In the genomic region with DNA sequence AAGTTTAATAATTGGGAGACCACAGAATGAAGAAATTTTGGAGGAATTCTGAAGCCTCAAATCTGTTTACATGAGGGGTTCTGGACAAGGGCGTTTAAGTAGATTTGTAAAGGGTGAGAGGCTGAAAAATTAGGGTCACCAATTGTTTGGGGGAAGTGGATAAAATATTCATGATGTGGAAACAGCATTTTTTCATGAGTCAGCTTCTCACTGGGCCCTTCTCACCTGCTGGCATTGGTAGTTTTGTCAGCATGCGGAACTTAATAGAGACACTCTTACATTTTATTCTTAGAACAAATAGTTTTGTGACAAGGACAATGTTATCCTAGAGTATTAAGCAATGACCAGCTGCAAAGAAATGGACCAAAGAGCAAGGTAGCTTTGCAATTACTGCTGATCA, we compare ENCODE assay signal across 34 cellular contexts.
"Had no signal": no experiment of that assay in that cellular context is flagged by ENCODE, and none has a peak within 500 bp of the region (broad histone marks: within the 10 kb centered on the region; RNA-seq: fewer than 3 reads in every experiment).

No MANE protein-coding gene starts in this region.

- H3K4me3 ChIP-seq: MG63 had no signal

- H3K9me3 ChIP-seq: MG63 had no signal

- H3K27me3 ChIP-seq: MG63 had no signal

- DNase-seq: Kasumi-1, MG63, MM.1S, MV-4-11, NCI-H1048, NCI-H1092, NCI-H1092 treated with DMSO at 0.1 percent for 48 hours, NCI-H1105, NCI-H1105 treated with DMSO at 0.1 percent for 48 hours, NCI-H1417, NCI-H1417 treated with DMSO at 0.1 percent for 48 hours, NCI-H1436, NCI-H1436 treated with DMSO at 0.1 percent for 48 hours, NCI-H146, NCI-H1694, NCI-H1694 treated with DMSO at 0.1 percent for 48 hours, NCI-H187, NCI-H187 treated with DMSO at 0.1 percent for 48 hours, NCI-H1930, NCI-H2029, NCI-H2029 treated with DMSO at 0.1 percent for 48 hours, NCI-H2081, NCI-H2081 treated with DMSO at 0.1 percent for 48 hours, NCI-H2107, NCI-H2171, NCI-H2171 treated with DMSO at 0.1 percent for 48 hours, NCI-H2227 treated with DMSO at 0.1 percent for 48 hours, NCI-H226, NCI-H345, NCI-H446, NCI-H446 treated with DMSO at 0.1 percent for 48 hours, NCI-H510A, NCI-H510A treated with DMSO at 0.1 percent for 48 hours, NCI-H524 had no signal

- H3K36me3 ChIP-seq: MG63 had no signal
